In the genomic region with DNA sequence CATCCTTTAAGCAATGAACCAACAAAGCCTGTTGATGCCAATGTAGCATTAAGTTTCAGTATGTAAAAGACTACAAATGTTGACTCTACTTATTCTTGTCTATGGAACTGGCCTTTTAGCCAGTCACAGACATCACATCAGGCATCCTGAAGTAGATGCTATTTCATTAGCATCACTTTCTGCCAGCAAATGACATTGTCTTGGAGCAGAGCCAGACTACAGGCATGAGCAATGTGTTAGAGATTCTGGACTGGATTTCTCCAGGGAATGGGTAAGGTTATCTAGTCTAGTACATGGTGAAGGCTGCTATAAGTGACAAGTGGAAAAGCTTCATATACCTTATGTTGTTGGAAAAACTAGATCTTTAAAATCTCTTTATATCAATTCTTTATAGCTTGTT, we compare ENCODE assay signal across 11 cellular contexts.
DNase-seq lines count a peak whose midpoint lies in the region; ATAC-seq, FAIRE-seq and TF ChIP-seq lines count a peak whose summit lies in the region.
"Had no signal": no experiment of that assay in that cellular context is flagged by ENCODE, and none has a peak within 500 bp of the region (broad histone marks: within the 10 kb centered on the region; RNA-seq: fewer than 3 reads in every experiment).

No MANE protein-coding gene starts in this region.

- ATAC-seq in GM18502 (IDR thresholded peaks at IDR 0.05; ENCODE audit: poor library complexity, unreplicated experiment) (no peak), omental fat pad (ENCODE audit: low FRiP score) (no peak)

- POLR2A ChIA-PET in activated CD4-positive, alpha-beta T cell treated with anti-CD3 and anti-CD28 coated beads, Interleukin-2, amount 10 ng/mL, durations not matched to agents 7 days and 5 days (lab: Charles Lee) = no interaction called here

- no peak overlapping the region for H3K4me3 Mint-ChIP-seq in activated CD4-positive, alpha-beta T cell treated with anti-CD3 and anti-CD28 coated beads, Interleukin-2, amount 10 ng/mL, durations not matched to agents 7 days and 5 days
- H3K4me3 Mint-ChIP-seq: memory B cell had no signal

- H3K27ac Mint-ChIP-seq in activated CD4-positive, alpha-beta T cell treated with anti-CD3 and anti-CD28 coated beads, Interleukin-2, amount 10 ng/mL, durations not matched to agents 7 days and 5 days = no peak overlapping the region
- H3K27ac Mint-ChIP-seq: memory B cell had no signal

- no peak for FAIRE-seq in HTR-8/SVneo (lab: Jason Lieb, UNC)

- no peak overlapping the region for H3K4me3 ChIP-seq in choroid plexus epithelial cell (ENCODE audit: low read depth, low read length)

- CTCF ChIA-PET in activated CD4-positive, alpha-beta T cell treated with anti-CD3 and anti-CD28 coated beads, Interleukin-2, amount 10 ng/mL, durations not matched to agents 7 days and 5 days (lab: Charles Lee) = interaction anchor here (0.6 kb wide), 1 partner anchor 51 kb away, joined by 4 read pairs; no protein-coding TSS in a partner anchor

- DNase-seq in HTR-8/SVneo (ENCODE audit: insufficient read length, low spot score) (peak; percentile 0), NCI-H524 treated with DMSO at 0.1 percent for 48 hours (lab: John Stamatoyannopoulos, UW) (peak; percentile 25), choroid plexus epithelial cell (ENCODE audit: low read depth) (peak; percentile 46), nucleus accumbens (lab: John Stamatoyannopoulos, UW) (peak in 29 of 56 donors; percentile 4 to 71 (median 27)), omental fat pad (ENCODE audit: low spot score) (no peak), occipital lobe (lab: John Stamatoyannopoulos, UW) (no peak)
- DNase-seq in activated CD4-positive, alpha-beta T cell treated with anti-CD3 and anti-CD28 coated beads, Interleukin-2, amount 10 ng/mL, durations not matched to agents 7 days and 5 days = no peak
- DNase-seq: activated gamma-delta T cell, T-helper 9 cell had no signal

- no peaks in the 10 kb centered on the region for H3K36me3 Mint-ChIP-seq in activated CD4-positive, alpha-beta T cell treated with anti-CD3 and anti-CD28 coated beads, Interleukin-2, amount 10 ng/mL, durations not matched to agents 7 days and 5 days (ENCODE audit: low read depth)
- H3K36me3 Mint-ChIP-seq: memory B cell had no signal

- no peaks in the 10 kb centered on the region for H3K4me1 Mint-ChIP-seq in activated CD4-positive, alpha-beta T cell treated with anti-CD3 and anti-CD28 coated beads, Interleukin-2, amount 10 ng/mL, durations not matched to agents 7 days and 5 days
- H3K4me1 Mint-ChIP-seq: memory B cell had no signal

- no peaks in the 10 kb centered on the region for H3K27me3 Mint-ChIP-seq in activated CD4-positive, alpha-beta T cell treated with anti-CD3 and anti-CD28 coated beads, Interleukin-2, amount 10 ng/mL, durations not matched to agents 7 days and 5 days
- H3K27me3 Mint-ChIP-seq: memory B cell had no signal

- TF ChIP-seq CTCF in choroid plexus epithelial cell (conservative IDR thresholded peaks at IDR 0.05; ENCODE audit: low read depth, low read length) (no peak), omental fat pad (IDR thresholded peaks at IDR 0.05) (no peak)

- no peaks in the 10 kb centered on the region for H3K9me3 Mint-ChIP-seq in activated CD4-positive, alpha-beta T cell treated with anti-CD3 and anti-CD28 coated beads, Interleukin-2, amount 10 ng/mL, durations not matched to agents 7 days and 5 days
- H3K9me3 Mint-ChIP-seq: memory B cell had no signal

Comparison
In these comparisons a context has a peak if more than half of its experiments do, and no peak if none do; other contexts are left out.
1. DNase-seq: peak in HTR-8/SVneo (single experiment), NCI-H524 treated with DMSO at 0.1 percent for 48 hours (single experiment), choroid plexus epithelial cell (single experiment) and nucleus accumbens (29 of 56); none in activated CD4-positive, alpha-beta T cell treated with anti-CD3 and anti-CD28 coated beads, Interleukin-2, amount 10 ng/mL, durations not matched to agents 7 days and 5 days (single experiment), omental fat pad (single experiment) and occipital lobe (single experiment).